ENCODE assay signal across 8 cellular contexts in genomic region chr9:133375116-133375723, GRCh38. TPM values are rescaled to one million over a fixed set of nuclear protein-coding genes. Genes with fewer than 3 reads are reported as not detected.
A peak's percentile ranks its signal among the peaks of the same experiment; 100 is the strongest.
DNase-seq lines count a peak whose midpoint lies in the region; ATAC-seq lines count a peak whose summit lies in the region.

No MANE protein-coding gene starts in this region.

- peak; percentile 7 for ATAC-seq in GM21528 (IDR thresholded peaks at IDR 0.05; ENCODE audit: low FRiP score, unreplicated experiment)

- peaks cover 4% of the 10 kb centered on the region; the same call in 1 of the 2 replicates for H3K36me3 ChIP-seq in iPS DF 6.9 (ENCODE audit: control insufficient read depth, insufficient read depth, low read length)
- H3K36me3 ChIP-seq in skeletal muscle satellite cell (ENCODE audit: insufficient read depth, low read length), result peaks cover 32% of the 10 kb centered on the region

- H3K27ac Mint-ChIP-seq in activated naive CD4-positive, alpha-beta T cell treated with anti-CD3 and anti-CD28 coated beads, Interleukin-2, amount 50 U/mL, for 24 hours, result peak overlapping the region; percentile 98

- DNase-seq in NCI-H1092 treated with DMSO at 0.1 percent for 48 hours (lab: John Stamatoyannopoulos, UW), result peak; percentile 10
- DNase-seq in NCI-H1092 (lab: John Stamatoyannopoulos, UW), result no peak
- peak; percentile 35 to 36 for DNase-seq in Kasumi-1 (lab: John Stamatoyannopoulos, UW)
- DNase-seq in iPS DF 6.9 (ENCODE audit: low read depth, low spot score), result no peak
- no peak for DNase-seq in stimulated activated CD4-positive, alpha-beta T cell treated with anti-CD3 and anti-CD28 coated beads, Interleukin-1b, Interleukin-23, amount 100 ng/mL, for 48 hours

- H3K4me1 ChIP-seq in iPS DF 6.9 (ENCODE audit: control insufficient read depth, insufficient read depth, low read length) (no peaks in the 10 kb centered on the region), skeletal muscle satellite cell (ENCODE audit: control insufficient read depth, insufficient read depth, low read length) (peaks cover 45% of the 10 kb centered on the region)

- no CpG with 5 or more reads among the region's 39 CpGs for WGBS in iPS DF 6.9 (ENCODE audit: insufficient coverage, insufficient read length)

- H3K9ac ChIP-seq in skeletal muscle satellite cell (ENCODE audit: low read depth, low read length), result peak overlapping the region; percentile 96

- peak overlapping the region; percentile 92 for H3K4me2 ChIP-seq in skeletal muscle satellite cell (ENCODE audit: low read length)

- no peak overlapping the region for H3K27ac ChIP-seq in iPS DF 6.9 (ENCODE audit: low read length)

- H3K9me3 ChIP-seq in iPS DF 6.9 (ENCODE audit: control insufficient read depth, insufficient read depth, low read length), result no peaks in the 10 kb centered on the region; the same call in 1 of the 2 replicates
- H3K9me3 ChIP-seq in skeletal muscle satellite cell (replicated peaks; ENCODE audit: low read length), result no peaks in the 10 kb centered on the region

- peaks cover 6% of the 10 kb centered on the region for H3K36me3 Mint-ChIP-seq in activated naive CD4-positive, alpha-beta T cell treated with anti-CD3 and anti-CD28 coated beads, Interleukin-2, amount 50 U/mL, for 24 hours

- no peaks in the 10 kb centered on the region for H3K27me3 Mint-ChIP-seq in activated naive CD4-positive, alpha-beta T cell treated with anti-CD3 and anti-CD28 coated beads, Interleukin-2, amount 50 U/mL, for 24 hours

- H3K4me3 ChIP-seq in iPS DF 6.9 (ENCODE audit: low read length) (peak overlapping the region; percentile 76), skeletal muscle satellite cell (ENCODE audit: low read length) (peak overlapping the region; percentile 93)

- H3K27me3 ChIP-seq in iPS DF 6.9 (ENCODE audit: control insufficient read depth, insufficient read depth, low read length), result no peaks in the 10 kb centered on the region
- H3K27me3 ChIP-seq in skeletal muscle satellite cell (ENCODE audit: control insufficient read depth, insufficient read depth, low read length), result no peaks in the 10 kb centered on the region

- H3K9me3 Mint-ChIP-seq in activated naive CD4-positive, alpha-beta T cell treated with anti-CD3 and anti-CD28 coated beads, Interleukin-2, amount 50 U/mL, for 24 hours, result no peaks in the 10 kb centered on the region

- H3K4me3 Mint-ChIP-seq in activated naive CD4-positive, alpha-beta T cell treated with anti-CD3 and anti-CD28 coated beads, Interleukin-2, amount 50 U/mL, for 24 hours, result peak overlapping the region; percentile 96

- peaks cover 35% of the 10 kb centered on the region for H3K4me1 Mint-ChIP-seq in activated naive CD4-positive, alpha-beta T cell treated with anti-CD3 and anti-CD28 coated beads, Interleukin-2, amount 50 U/mL, for 24 hours

RNA-seq across cellular contexts. Expression of gene SURF4, which starts 0.6 kb away (rescaled TPM):
- 347 and 404 TPM in 2 replicates for total RNA-seq in skeletal muscle satellite cell (2012; rRNA removed)

RNA-seq across cellular contexts. Expression of gene STKLD1, which starts 0.9 kb away (rescaled TPM):
- total RNA-seq in skeletal muscle satellite cell (2012; rRNA removed), result 1.1 TPM in 1 of 2 replicates, not detected in the other

RNA-seq across cellular contexts. Expression of gene SURF2, which starts 18.9 kb away (rescaled TPM):
- 16.7 and 24.5 TPM in 2 replicates for total RNA-seq in skeletal muscle satellite cell (2012; rRNA removed)

RNA-seq across cellular contexts. Expression of gene SURF1, which starts 18.9 kb away (rescaled TPM):
- total RNA-seq in skeletal muscle satellite cell (2012; rRNA removed), result 15.1 and 15.5 TPM in 2 replicates

RNA-seq across cellular contexts. Expression of gene RPL7A, which starts 27.2 kb away (rescaled TPM):
- 2,335 and 3,334 TPM in 2 replicates for total RNA-seq in skeletal muscle satellite cell (2012; rRNA removed)

Comparison
In these comparisons a context has a peak if more than half of its experiments do, and no peak if none do; other contexts are left out.
1. DNase-seq: peak in NCI-H1092 treated with DMSO at 0.1 percent for 48 hours (single experiment) and Kasumi-1 (2 of 2); none in NCI-H1092 (single experiment), iPS DF 6.9 (single experiment) and stimulated activated CD4-positive, alpha-beta T cell treated with anti-CD3 and anti-CD28 coated beads, Interleukin-1b, Interleukin-23, amount 100 ng/mL, for 48 hours (single experiment).